ENCODE assay signal across 9 cellular contexts in genomic region chr12:14960548-14961465, GRCh38. TPM values are rescaled to one million over a fixed set of nuclear protein-coding genes. Genes with fewer than 3 reads are reported as not detected.
DNase-seq lines count a peak whose midpoint lies in the region; ATAC-seq, FAIRE-seq and TF ChIP-seq lines count a peak whose summit lies in the region.
"Had no signal": no experiment of that assay in that cellular context is flagged by ENCODE, and none has a peak within 500 bp of the region (broad histone marks: within the 10 kb centered on the region; RNA-seq: fewer than 3 reads in every experiment).

No MANE protein-coding gene starts in this region.

- ATAC-seq in GM21737 (IDR thresholded peaks at IDR 0.05; ENCODE audit: unreplicated experiment): peak; percentile 30
- peak; percentile 75 for ATAC-seq in Right ventricle myocardium inferior

- peaks cover 0 to 2% of the 10 kb centered on the region in 2 donors for H3K4me1 ChIP-seq in small intestine (ENCODE audit: control insufficient read depth in 2 of 2, insufficient read depth in 1 of 2, low read depth in 1 of 2, low read length in 1 of 2)

- FAIRE-seq in small intestine (lab: Jason Lieb, UNC): no peak

- WGBS in small intestine, 3 donors: 41 to 60% (median 53%) methylated on average over 13 of the region's 13 CpGs

- H3K36me3 ChIP-seq in GM06990 (ENCODE audit: control insufficient read depth, insufficient read depth, low read length) (peaks cover 4% of the 10 kb centered on the region), small intestine (ENCODE audit: control insufficient read depth in 2 of 2, insufficient read depth in 2 of 2, low read length in 2 of 2) (no peaks in the 10 kb centered on the region)

- H3K27me3 ChIP-seq in GM06990 (replicated peaks; ENCODE audit: control insufficient read depth, insufficient read depth, low read length) (no peaks in the 10 kb centered on the region), small intestine (ENCODE audit: control insufficient read depth in 2 of 2, insufficient read depth in 2 of 2, low read length in 2 of 2) (no peaks in the 10 kb centered on the region)

- DNase-seq in GM06990 (ENCODE audit: extremely low read depth, insufficient read length) (peak; percentile 54), Right ventricle myocardium inferior (ENCODE audit: missing footprints) (peak; percentile 74), small intestine (peak; percentile 23), COLO829 (ENCODE audit: low spot score) (no peak), DMS 273 treated with DMSO at 0.1 percent for 48 hours (lab: John Stamatoyannopoulos, UW) (no peak)
- no peak for DNase-seq in Jurkat, Clone E6-1 (ENCODE audit: low read depth, low spot score)
- peak; percentile 73 for DNase-seq in activated T-cell treated with anti-CD3 and anti-CD28 coated beads, Interleukin-2, amount 50 U/mL, for 1 hour

- intact Hi-C loops in Right ventricle myocardium inferior (cut with DNase I): loop anchor here (5.0 to 10.0 kb wide), 2 partner anchors 54 to 116 kb away; partner anchors contain the start of gene ART4

- no peaks in the 10 kb centered on the region for H3K9me3 ChIP-seq in small intestine (ENCODE audit: control insufficient read depth, low read depth)

- H3K27ac ChIP-seq in small intestine (ENCODE audit: low read depth in 1 of 2, low read length in 1 of 2): peak overlapping the region; percentile 77 to 94

- no peak for TF ChIP-seq CTCF in GM06990 (IDR thresholded peaks at IDR 0.05; ENCODE audit: insufficient read depth, low read length, poor library complexity, severe bottlenecking)

- H3K4me3 ChIP-seq in GM06990 (replicated peaks; ENCODE audit: low read depth, low read length) (peak overlapping the region; percentile 88), small intestine (ENCODE audit: low read depth in 1 of 2, low read length in 2 of 2) (peak overlapping the region; percentile 63 to 72)
- peak overlapping the region; percentile 97 for H3K4me3 ChIP-seq in Jurkat, Clone E6-1 (ENCODE audit: low read length)

RNA-seq across cellular contexts. Expression of gene ARHGDIB, which starts 0.6 kb away (rescaled TPM):
- 2,420 TPM for polyA plus RNA-seq in Jurkat, Clone E6-1 (2012; ENCODE audit: insufficient read depth, insufficient read length)
- 72.1 TPM for total RNA-seq in Right ventricle myocardium inferior
- 100 to 1,000 TPM in 1 of 3 donors, 10 to 100 TPM in 2; 26.4 to 104 (median 65.9) TPM for polyA plus RNA-seq in small intestine

RNA-seq across cellular contexts. Expression of gene PDE6H, which starts 12.0 kb away (rescaled TPM):
- not detected for polyA plus RNA-seq in Jurkat, Clone E6-1 (2012; ENCODE audit: insufficient read depth, insufficient read length)
- total RNA-seq in Right ventricle myocardium inferior: not detected
- polyA plus RNA-seq in small intestine: not detected
- total RNA-seq: T-helper 2 cell treated with Interferon-gamma antibody and Interleukin-4, amounts not matched to agents 100 ng/mL and 5 ng/mL, for 36 hours had no signal

RNA-seq across cellular contexts. Expression of gene ERP27, which starts 22.5 kb away (rescaled TPM):
- polyA plus RNA-seq in Jurkat, Clone E6-1 (2012; ENCODE audit: insufficient read depth, insufficient read length): 7.9 TPM
- 0.19 TPM for total RNA-seq in Right ventricle myocardium inferior
- under 1 TPM in 1 of 3 donors, not detected in 2; 0.12 TPM for polyA plus RNA-seq in small intestine

Comparison
In these comparisons a context has a peak if more than half of its experiments do, and no peak if none do; other contexts are left out.
1. DNase-seq: peak in GM06990 (single experiment), activated T-cell treated with anti-CD3 and anti-CD28 coated beads, Interleukin-2, amount 50 U/mL, for 1 hour (single experiment), Right ventricle myocardium inferior (single experiment) and small intestine (single experiment); none in Jurkat, Clone E6-1 (single experiment), COLO829 (single experiment) and DMS 273 treated with DMSO at 0.1 percent for 48 hours (single experiment).
2. Peak in every context shown above with its lines, with median percentiles within 50 percentile points of each other: H3K4me3 ChIP-seq.